Comparison of ENCODE assay signal across 8 cellular contexts in the genomic region with DNA sequence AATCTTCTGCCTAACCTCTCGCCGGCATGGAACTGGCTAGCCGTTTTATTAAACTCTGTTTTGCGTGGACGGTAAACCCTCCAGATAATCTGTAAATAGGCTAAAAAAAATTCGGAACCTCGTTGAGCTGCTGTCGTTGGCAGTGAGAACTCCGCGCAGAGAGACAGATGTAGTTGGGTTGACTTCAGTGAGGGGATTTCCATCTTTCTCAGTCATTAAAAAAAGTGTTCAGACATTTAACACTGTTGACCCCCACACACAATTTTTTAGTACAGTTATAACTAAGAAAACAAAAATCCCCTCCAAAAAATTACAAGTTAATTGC. TPM values are rescaled to one million over a fixed set of nuclear protein-coding genes. Genes with fewer than 3 reads are reported as not detected.
DNase-seq lines count a peak whose midpoint lies in the region; ATAC-seq and TF ChIP-seq lines count a peak whose summit lies in the region.

No MANE protein-coding gene starts in this region.

- no peak for TF ChIP-seq CTCF in CD4-positive, alpha-beta T cell (IDR thresholded peaks at IDR 0.05)
- TF ChIP-seq CTCF in MM.1S (IDR thresholded peaks at IDR 0.05; ENCODE audit: low read length) (no peak), colonic mucosa (IDR thresholded peaks at IDR 0.05) (no peak)

- H3K27ac Mint-ChIP-seq in CD4-positive, alpha-beta T cell = peak overlapping the region; percentile 98
- peak overlapping the region; percentile 94 to 100 (median 96) for H3K27ac Mint-ChIP-seq in naive thymus-derived CD8-positive, alpha-beta T cell

- peaks cover 9% of the 10 kb centered on the region; the same call in 1 of the 2 replicates for H3K4me1 ChIP-seq in MM.1S (ENCODE audit: low read length)
- peaks cover 11% of the 10 kb centered on the region for H3K4me1 ChIP-seq in colonic mucosa

- no peaks in the 10 kb centered on the region for H4K20me1 ChIP-seq in MM.1S (ENCODE audit: insufficient read depth, low read length)

- peak in 2 of 10 experiments; percentile 15 to 20 for DNase-seq in CD4-positive, alpha-beta T cell
- no peak for DNase-seq in MM.1S
- no peak for DNase-seq in colonic mucosa
- peak in 1 of 10 donors; percentile 30 for DNase-seq in naive thymus-derived CD8-positive, alpha-beta T cell
- no peak for DNase-seq in left lobe of liver (ENCODE audit: low spot score)
- no peak for DNase-seq in ecto neural progenitor cell (ENCODE audit: low spot score)

- H3K79me2 ChIP-seq in MM.1S (ENCODE audit: low read length) = peaks cover 45% of the 10 kb centered on the region

- intact Hi-C loops in CD4-positive, alpha-beta T cell (cut with DNase I, micrococcal nuclease) = loop anchor here (5.0 to 10.0 kb wide), 3 partner anchors 190 to 1180 kb away; a partner anchor contains a TSS
- intact Hi-C loops in colonic mucosa (cut with DNase I) = no loop called here

- H3F3A ChIP-seq in MM.1S (ENCODE audit: insufficient read depth, low read length) = no peaks in the 10 kb centered on the region

- H3K4me1 Mint-ChIP-seq in CD4-positive, alpha-beta T cell (ENCODE audit: low read depth) = peaks cover 78% of the 10 kb centered on the region
- H3K4me1 Mint-ChIP-seq in naive thymus-derived CD8-positive, alpha-beta T cell = peaks cover 15 to 70% (median 56%) of the 10 kb centered on the region in 4 donors

- H3K36me3 Mint-ChIP-seq in CD4-positive, alpha-beta T cell (ENCODE audit: low read depth) = peaks cover 59% of the 10 kb centered on the region
- H3K36me3 Mint-ChIP-seq in naive thymus-derived CD8-positive, alpha-beta T cell = peaks cover 0 to 40% (median 6%) of the 10 kb centered on the region in 3 donors

- H3K36me3 ChIP-seq in MM.1S (replicated peaks; ENCODE audit: insufficient read depth, low read length) (peaks cover 12% of the 10 kb centered on the region; the same call in 1 of the 2 replicates), colonic mucosa (no peaks in the 10 kb centered on the region)

- H3K27me3 Mint-ChIP-seq in CD4-positive, alpha-beta T cell = no peaks in the 10 kb centered on the region
- H3K27me3 Mint-ChIP-seq in naive thymus-derived CD8-positive, alpha-beta T cell = peaks cover 0 to 2% (median 0%) of the 10 kb centered on the region in 5 donors

- peak overlapping the region; percentile 95 for H3K4me3 Mint-ChIP-seq in CD4-positive, alpha-beta T cell
- H3K4me3 Mint-ChIP-seq in naive thymus-derived CD8-positive, alpha-beta T cell = peak overlapping the region; percentile 86 to 100 (median 96)

- POLR2A ChIA-PET in CD4-positive, alpha-beta T cell (lab: Charles Lee) = interaction anchor here (0.5 to 2.4 kb wide), 8 partner anchors 13 to 1573 kb away, joined by 3 to 13 read pairs (median 6); a partner anchor contains a TSS
- POLR2A ChIA-PET in naive thymus-derived CD8-positive, alpha-beta T cell (lab: Charles Lee) = interaction anchor here (1.0 to 1.5 kb wide), 4 partner anchors 13 to 1177 kb away, joined by 3 to 7 read pairs (median 4); a partner anchor contains a TSS

- CTCF ChIA-PET in CD4-positive, alpha-beta T cell (lab: Charles Lee) = interaction anchor here (0.5 to 1.7 kb wide), 3 partner anchors 13 to 57 kb away, joined by 3 to 5 read pairs (median 3); no protein-coding TSS in a partner anchor

- H3K4me3 ChIP-seq in MM.1S (ENCODE audit: low read length) (peak overlapping the region; percentile 63), colonic mucosa (peak overlapping the region; percentile 89)

- H3K9me2 ChIP-seq in MM.1S (replicated peaks; ENCODE audit: insufficient read depth, low read length) = no peaks in the 10 kb centered on the region

- H3K4me2 ChIP-seq in MM.1S (ENCODE audit: low read depth, low read length) = peak overlapping the region; percentile 70

- no peaks in the 10 kb centered on the region for H3K9me3 Mint-ChIP-seq in CD4-positive, alpha-beta T cell
- no peaks in the 10 kb centered on the region for H3K9me3 Mint-ChIP-seq in naive thymus-derived CD8-positive, alpha-beta T cell

- H3K9ac ChIP-seq in MM.1S (ENCODE audit: low read length) (peak overlapping the region; percentile 63), colonic mucosa (ENCODE audit: low read depth in 2 of 2, low read length in 2 of 2) (peak overlapping the region; percentile 76 to 87)

- peak overlapping the region; percentile 94 for H3K27ac ChIP-seq in CD4-positive, alpha-beta T cell (ENCODE audit: low read depth, low read length)
- H3K27ac ChIP-seq in MM.1S (ENCODE audit: low read length) (peak overlapping the region; percentile 53; the same call in 1 of the 2 replicates), colonic mucosa (peak overlapping the region; percentile 89)

- no peaks in the 10 kb centered on the region for H3K9me3 ChIP-seq in CD4-positive, alpha-beta T cell (ENCODE audit: control insufficient read depth, low read length)
- H3K9me3 ChIP-seq in MM.1S (replicated peaks; ENCODE audit: insufficient read depth, low read length) (no peaks in the 10 kb centered on the region), colonic mucosa (no peaks in the 10 kb centered on the region)

- H2AFZ ChIP-seq in MM.1S (ENCODE audit: low read length) = peak overlapping the region; percentile 51

- H3K27me3 ChIP-seq in CD4-positive, alpha-beta T cell (ENCODE audit: control insufficient read depth, insufficient read depth, low read length) = no peaks in the 10 kb centered on the region
- no peaks in the 10 kb centered on the region for H3K27me3 ChIP-seq in MM.1S (replicated peaks; ENCODE audit: insufficient read depth, low read length)
- no peaks in the 10 kb centered on the region for H3K27me3 ChIP-seq in colonic mucosa

- peak; percentile 7 for ATAC-seq in CD4-positive, alpha-beta T cell (ENCODE audit: poor library complexity)
- peak; percentile 12 for ATAC-seq in GM21515 (IDR thresholded peaks at IDR 0.05; ENCODE audit: unreplicated experiment)
- ATAC-seq in naive thymus-derived CD8-positive, alpha-beta T cell = peak; percentile 24 to 38
- no peak for ATAC-seq in GM19452 (IDR thresholded peaks at IDR 0.05; ENCODE audit: unreplicated experiment)
- ATAC-seq in left lobe of liver = no peak

RNA-seq across cellular contexts. Expression of a gene that starts 0.5 kb away (rescaled TPM):
- 10 to 100 TPM; 57.7 to 62.4 TPM for total RNA-seq in CD4-positive, alpha-beta T cell
- total RNA-seq in colonic mucosa = 100 to 1,000 TPM; 184 to 330 TPM
- 100 to 1,000 TPM; 110 to 113 TPM for total RNA-seq in naive thymus-derived CD8-positive, alpha-beta T cell
- 100 to 1,000 TPM; 318 to 348 (median 345) TPM for polyA plus RNA-seq in naive thymus-derived CD8-positive, alpha-beta T cell
- 198 TPM for total RNA-seq in left lobe of liver

RNA-seq across cellular contexts. Expression of a gene that starts 21.3 kb away (rescaled TPM):
- total RNA-seq in CD4-positive, alpha-beta T cell = under 1 TPM; 0.52 to 0.84 TPM
- total RNA-seq in colonic mucosa (under 1 TPM; 0.17 to 0.56 TPM), left lobe of liver (0.03 TPM)
- total RNA-seq in naive thymus-derived CD8-positive, alpha-beta T cell = under 1 TPM; 0.05 to 0.25 TPM
- polyA plus RNA-seq in naive thymus-derived CD8-positive, alpha-beta T cell = 1 to 10 TPM in 1 of 3 donors, under 1 TPM in 2; 0.15 to 5.1 (median 0.24) TPM

Comparison
In these comparisons a context has a peak if more than half of its experiments do, and no peak if none do; other contexts are left out.
1. ATAC-seq: peak in CD4-positive, alpha-beta T cell (single experiment), GM21515 (single experiment) and naive thymus-derived CD8-positive, alpha-beta T cell (2 of 2); none in GM19452 (single experiment) and left lobe of liver (single experiment).
2. Peak in every context shown above with its lines, with median percentiles within 50 percentile points of each other: H3K27ac ChIP-seq.